Comparison of ENCODE assay signal across 1 cellular context in genomic region chr1:9340172-9340854, GRCh38.
A peak's percentile ranks its signal among the peaks of the same experiment; 100 is the strongest.
TF ChIP-seq lines count a peak whose summit lies in the region.

No MANE protein-coding gene starts in this region.

TF ChIP-seq in IMR-90, 13 proteins besides CTCF, POLR2A, EP300 and RAD21:
- TF ChIP-seq BHLHE40 (IDR thresholded peaks at IDR 0.05; ENCODE audit: low read depth, low read length) (no peak), MAFK (IDR thresholded peaks at IDR 0.05; ENCODE audit: low read depth, low read length) (peak; percentile 89)
